In the genomic region with DNA sequence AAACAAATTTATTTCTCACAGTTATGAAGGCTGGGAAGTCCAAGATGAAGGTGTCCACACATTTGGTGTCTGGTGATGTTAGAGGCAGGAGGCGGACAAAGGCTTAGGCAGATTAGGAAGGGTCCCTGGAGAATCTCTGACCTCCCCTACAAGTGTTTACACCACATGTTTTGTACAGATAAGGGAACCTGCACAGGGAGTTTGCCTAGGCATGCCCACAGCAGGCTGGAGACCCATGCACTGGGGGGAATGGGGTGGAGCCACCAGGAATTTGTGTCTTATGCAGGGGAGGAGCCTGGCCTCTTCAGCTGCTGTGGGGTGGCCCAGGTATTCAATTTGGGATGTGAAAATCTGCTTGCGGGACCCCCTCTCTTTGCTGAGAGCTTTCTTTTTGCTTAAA, we compare ENCODE assay signal across 16 cellular contexts.
DNase-seq lines count a peak whose midpoint lies in the region; ATAC-seq, FAIRE-seq and TF ChIP-seq lines count a peak whose summit lies in the region.
"Had no signal": no experiment of that assay in that cellular context is flagged by ENCODE, and none has a peak within 500 bp of the region (broad histone marks: within the 10 kb centered on the region; RNA-seq: fewer than 3 reads in every experiment).

No MANE protein-coding gene starts in this region.

- in situ Hi-C loops in mammary epithelial cell (cut with MboI; ENCODE audit: low sequenced_read_pairs in 2 of 2) = no loop called here
- in situ Hi-C loops in K562 (cut with MboI) = no loop called here

- H3K27ac ChIP-seq in mammary epithelial cell (ENCODE audit: insufficient read depth, low read depth, low read length) = peak overlapping the region; percentile 38
- H3K27ac ChIP-seq in breast epithelium = no peak overlapping the region
- no peak overlapping the region for H3K27ac ChIP-seq in K562 (ENCODE audit: extremely low read depth, low read depth, low read length)
- peak overlapping the region; percentile 52 for H3K27ac ChIP-seq in foreskin keratinocyte
- H3K27ac ChIP-seq in prostate gland = no peak overlapping the region

- no peak for TF ChIP-seq CTCF in mammary epithelial cell (conservative IDR thresholded peaks at IDR 0.05 in 1 of 2, IDR thresholded peaks at IDR 0.05 in 1 of 2; ENCODE audit: extremely low read depth in 1 of 2, insufficient read depth in 1 of 2, low read depth in 1 of 2, low read length in 2 of 2)
- no peak for TF ChIP-seq CTCF in breast epithelium (IDR thresholded peaks at IDR 0.05)
- no peak for TF ChIP-seq CTCF in K562 (IDR thresholded peaks at IDR 0.05 in 2 of 3, conservative IDR thresholded peaks at IDR 0.05 in 1 of 3; ENCODE audit: insufficient read depth in 2 of 3, low read depth in 1 of 3, low read length in 3 of 3)
- TF ChIP-seq CTCF in foreskin keratinocyte (conservative IDR thresholded peaks at IDR 0.05) = no peak
- no peak for TF ChIP-seq CTCF in prostate gland (IDR thresholded peaks at IDR 0.05)

- dilution Hi-C loops in mammary epithelial cell (cut with HindIII; ENCODE audit: low sequenced_read_pairs) = no loop called here

- H3K9ac ChIP-seq in mammary epithelial cell (ENCODE audit: insufficient read depth, low read length) = no peak overlapping the region
- no peak overlapping the region for H3K9ac ChIP-seq in K562 (ENCODE audit: insufficient read depth in 1 of 2, low read depth in 2 of 2, low read length in 2 of 2)

- H4K20me1 ChIP-seq in mammary epithelial cell (ENCODE audit: insufficient read depth, low read length) (no peaks in the 10 kb centered on the region), K562 (replicated peaks; ENCODE audit: control insufficient read depth, insufficient read depth, low read length) (no peaks in the 10 kb centered on the region)

- H3K27me3 ChIP-seq in mammary epithelial cell (ENCODE audit: insufficient read depth, low read length) = no peaks in the 10 kb centered on the region
- no peaks in the 10 kb centered on the region for H3K27me3 ChIP-seq in breast epithelium
- no peaks in the 10 kb centered on the region; a peak in 1 of 5 replicates for H3K27me3 ChIP-seq in K562 (ENCODE audit: control insufficient read depth in 2 of 2, insufficient read depth in 2 of 2, low read length in 2 of 2)
- H3K27me3 ChIP-seq in foreskin keratinocyte = no peaks in the 10 kb centered on the region
- no peaks in the 10 kb centered on the region for H3K27me3 ChIP-seq in prostate gland (replicated peaks; ENCODE audit: insufficient read depth)

- POLR2A ChIA-PET in K562 (lab: Yijun Ruan, JAX) = no interaction called here

- no peaks in the 10 kb centered on the region for H3K9me3 ChIP-seq in mammary epithelial cell (replicated peaks; ENCODE audit: insufficient read depth, low read length)
- peaks cover 3 to 9% of the 10 kb centered on the region in 2 donors for H3K9me3 ChIP-seq in breast epithelium
- H3K9me3 ChIP-seq in K562 (replicated peaks; ENCODE audit: control insufficient read depth, insufficient read depth, low read depth, low read length) = no peaks in the 10 kb centered on the region
- no peaks in the 10 kb centered on the region for H3K9me3 ChIP-seq in prostate gland
- H3K9me3 ChIP-seq: HAP-1 had no signal

- 0 out of 2 replicates have a peak, but pooled peaks have one; percentile 17 for TF ChIP-seq EP300 in K562 (IDR thresholded peaks at IDR 0.05; ENCODE audit: low read length)

- H3K9me1 ChIP-seq in K562 (ENCODE audit: control insufficient read depth, insufficient read depth, low read length) = no peaks in the 10 kb centered on the region

- intact Hi-C loops in mammary epithelial cell (cut with micrococcal nuclease) = no loop called here
- intact Hi-C loops in breast epithelium (cut with DNase I; ENCODE audit: low total_unique reads) = loop anchor here (10.0 kb wide), 1 partner anchor 69 kb away; no protein-coding TSS in a partner anchor
- intact Hi-C loops in K562 (cut with micrococcal nuclease) = no loop called here
- intact Hi-C loops in prostate gland (cut with DNase I) = no loop called here

- DNase-seq in mammary epithelial cell (peak; percentile 4), breast epithelium (ENCODE audit: low spot score in 2 of 2) (no peak), K562 (ENCODE audit: extremely low read depth in 1 of 4, low spot score in 3 of 4) (peak; percentile 14 to 57 (median 30)), foreskin keratinocyte (peak in 1 of 2 donors; percentile 45), prostate gland (ENCODE audit: low spot score) (no peak), DMS114 treated with DMSO at 0.1 percent for 48 hours (lab: John Stamatoyannopoulos, UW; ENCODE audit: unreplicated experiment) (no peak), SKM-1 (lab: John Stamatoyannopoulos, UW; ENCODE audit: unreplicated experiment) (no peak)
- DNase-seq: C1 segment of cervical spinal cord, DMS153, MV-4-11, NCI-H1417, NCI-H187 treated with DMSO at 0.1 percent for 48 hours, NCI-H510A, SHP77 treated with DMSO at 0.1 percent for 48 hours had no signal

- H3K4me3 ChIP-seq in mammary epithelial cell (replicated peaks in 1 of 3; ENCODE audit: insufficient read depth in 1 of 3, low read depth in 2 of 3, low read length in 3 of 3) (no peak overlapping the region), breast epithelium (no peak overlapping the region), K562 (no peak overlapping the region), prostate gland (no peak overlapping the region)
- H3K4me3 ChIP-seq: HAP-1 had no signal

- H3K4me1 ChIP-seq in mammary epithelial cell (ENCODE audit: insufficient read depth, low read length) (peaks cover 7% of the 10 kb centered on the region), breast epithelium (no peaks in the 10 kb centered on the region), K562 (replicated peaks in 1 of 2; ENCODE audit: control insufficient read depth in 2 of 2, insufficient read depth in 2 of 2, low read length in 2 of 2) (peaks cover 0 to 3% of the 10 kb centered on the region in 2 experiments; a peak in 1 of 5 replicates), foreskin keratinocyte (peaks cover 6% of the 10 kb centered on the region), prostate gland (replicated peaks) (no peaks in the 10 kb centered on the region)
- H3K4me1 ChIP-seq: HAP-1 had no signal

- BruUV-seq in mammary epithelial cell (replicated peaks; lab: Mats Ljungman, UMichigan) = no TSS peak
- BruUV-seq in K562 (replicated peaks; lab: Mats Ljungman, UMichigan) = no TSS peak

- peak; percentile 83 for ATAC-seq in K562
- ATAC-seq in foreskin keratinocyte = no peak
- ATAC-seq: SK-N-SH treated with all-trans-retinoic acid at 6 μM for 48 hours had no signal

- H3K36me3 ChIP-seq in mammary epithelial cell (ENCODE audit: insufficient read depth, low read length) = peaks cover 12% of the 10 kb centered on the region
- no peaks in the 10 kb centered on the region for H3K36me3 ChIP-seq in breast epithelium
- no peaks in the 10 kb centered on the region for H3K36me3 ChIP-seq in K562 (ENCODE audit: control insufficient read depth, insufficient read depth, low read length)
- H3K36me3 ChIP-seq in prostate gland = no peaks in the 10 kb centered on the region
- H3K36me3 ChIP-seq: HAP-1 had no signal

- CTCF ChIA-PET in mammary epithelial cell (lab: Charles Lee; ENCODE audit: low non-redundant PET) = interaction anchor here (0.6 kb wide), 1 partner anchor 919 kb away, joined by 3 read pairs; no protein-coding TSS in a partner anchor
- CTCF ChIA-PET in K562 (lab: Yijun Ruan, JAX; ENCODE audit: low intra/inter-chr PET ratio) = no interaction called here

- H3K4me2 ChIP-seq in mammary epithelial cell (ENCODE audit: insufficient read depth, low read depth, low read length) = no peak overlapping the region
- no peak overlapping the region for H3K4me2 ChIP-seq in K562 (ENCODE audit: insufficient read depth, low read length)

- no peak for TF ChIP-seq POLR2A in breast epithelium (IDR thresholded peaks at IDR 0.05)
- TF ChIP-seq POLR2A in K562 (conservative IDR thresholded peaks at IDR 0.05) = no peak
- TF ChIP-seq POLR2A in prostate gland (IDR thresholded peaks at IDR 0.05) = no peak

- peaks cover 2% of the 10 kb centered on the region for H3K79me2 ChIP-seq in mammary epithelial cell (ENCODE audit: insufficient read depth, low read length)
- no peaks in the 10 kb centered on the region for H3K79me2 ChIP-seq in K562 (ENCODE audit: control insufficient read depth, insufficient read depth, low read length)

- peak overlapping the region; percentile 58 for H2AFZ ChIP-seq in mammary epithelial cell (ENCODE audit: low read depth, low read length)
- no peak overlapping the region for H2AFZ ChIP-seq in K562 (ENCODE audit: low read depth, low read length)

- TF ChIP-seq RAD21 in K562 (CRISPR knock-in tag; conservative IDR thresholded peaks at IDR 0.05 in 1 of 2, IDR thresholded peaks at IDR 0.05 in 1 of 2) = no peak

- peak; percentile 87 for FAIRE-seq in K562 (lab: Jason Lieb, UNC)

- WGBS in mammary epithelial cell (ENCODE audit: low coverage, missing lambda C conversion rate) = 100% methylated on average over 2 of the region's 2 CpGs
- 13% methylated on average over 2 of the region's 2 CpGs for WGBS in K562 (ENCODE audit: insufficient coverage, low coverage, missing lambda C conversion rate)
- 95% methylated on average over 2 of the region's 2 CpGs for WGBS in prostate gland

TF ChIP-seq in K562, 482 proteins besides CTCF, POLR2A, EP300 and RAD21:
- peak; percentile 78 for TF ChIP-seq CBFA2T3 (IDR thresholded peaks at IDR 0.05)
- peak in 1 of 2 experiments; percentile 55; a peak in 2 of 4 replicates for TF ChIP-seq NRF1 (conservative IDR thresholded peaks at IDR 0.05 in 1 of 2, IDR thresholded peaks at IDR 0.05 in 1 of 2)
- peak; percentile 43 for TF ChIP-seq TEAD4 (IDR thresholded peaks at IDR 0.05; ENCODE audit: low read length)
- no peak for TF ChIP-seq TEAD4 (CRISPR knock-in tag; IDR thresholded peaks at IDR 0.05; ENCODE audit: borderline replicate concordance)
- TF ChIP-seq KHSRP (IDR thresholded peaks at IDR 0.05) = no peak
- TF ChIP-seq MYNN (IDR thresholded peaks at IDR 0.05) = no peak
- TF ChIP-seq MYNN (CRISPR knock-in tag; IDR thresholded peaks at IDR 0.05) = no peak
- peak; percentile 60 for TF ChIP-seq CBFA2T2 (conservative IDR thresholded peaks at IDR 0.05)
- TF ChIP-seq ARID1B (IDR thresholded peaks at IDR 0.05) = peak; percentile 67
- no peak for TF ChIP-seq KDM5B (IDR thresholded peaks at IDR 0.05; ENCODE audit: insufficient replicate concordance, low read depth, low read length)
- no peak for TF ChIP-seq SRSF3 (IDR thresholded peaks at IDR 0.05; ENCODE audit: insufficient read depth, low read length)
- 0 out of 2 replicates have a peak, but pooled peaks have one; percentile 33 for TF ChIP-seq NCOR1 (IDR thresholded peaks at IDR 0.05)
- peak; percentile 67 for TF ChIP-seq TCF3 (CRISPR knock-in tag; IDR thresholded peaks at IDR 0.05)
- no peak for TF ChIP-seq ELF2 (CRISPR knock-in tag; IDR thresholded peaks at IDR 0.05)
- TF ChIP-seq TAL1 (IDR thresholded peaks at IDR 0.05) = peak; percentile 60

Comparison
In these comparisons a context has a peak if more than half of its experiments do, and no peak if none do; other contexts are left out.
1. DNase-seq: peak in mammary epithelial cell (single experiment) and K562 (4 of 4); none in breast epithelium (0 of 2), prostate gland (single experiment), DMS114 treated with DMSO at 0.1 percent for 48 hours (single experiment) and SKM-1 (single experiment).
2. H3K27ac ChIP-seq: peak in mammary epithelial cell (single experiment) and foreskin keratinocyte (single experiment); none in breast epithelium (0 of 2), K562 (single experiment) and prostate gland (0 of 2).